Comparison of ENCODE assay signal across 2 cellular contexts in the genomic region with DNA sequence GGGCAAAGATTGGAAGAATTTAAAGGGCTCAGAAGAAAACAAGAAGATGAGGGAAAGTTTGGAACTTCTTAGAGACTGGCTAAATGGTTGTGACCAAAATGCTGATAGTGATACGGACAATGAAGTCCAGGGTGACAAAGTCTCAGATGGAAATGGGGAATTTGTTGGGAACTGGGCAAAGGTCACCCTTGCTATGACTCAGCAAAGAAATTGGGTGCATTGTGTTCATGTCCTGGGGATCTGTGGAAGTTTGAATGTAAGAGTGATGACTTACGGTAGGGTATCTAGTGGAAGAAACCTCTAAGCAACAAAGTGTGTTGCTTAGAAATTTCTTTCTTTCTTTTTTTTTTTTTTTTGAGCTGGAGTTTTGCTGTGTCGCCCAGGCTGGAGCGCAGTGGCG.
TF ChIP-seq lines count a peak whose summit lies in the region.

No MANE protein-coding gene starts in this region.

TF ChIP-seq in WTC11, 78 proteins besides CTCF, POLR2A, EP300 and RAD21:
- TF ChIP-seq TP53 (CRISPR knock-in tag; IDR thresholded peaks at IDR 0.05) (no peak), FOXP1 (CRISPR knock-in tag; IDR thresholded peaks at IDR 0.05; ENCODE audit: borderline replicate concordance) (no peak), TEAD1 (CRISPR knock-in tag; IDR thresholded peaks at IDR 0.05) (no peak), PRRX2 (CRISPR knock-in tag; IDR thresholded peaks at IDR 0.05) (no peak), ESRRA (CRISPR knock-in tag; IDR thresholded peaks at IDR 0.05; ENCODE audit: borderline replicate concordance) (no peak), SMAD4 (CRISPR knock-in tag; IDR thresholded peaks at IDR 0.05) (no peak)
- TF ChIP-seq, protein P1, sequence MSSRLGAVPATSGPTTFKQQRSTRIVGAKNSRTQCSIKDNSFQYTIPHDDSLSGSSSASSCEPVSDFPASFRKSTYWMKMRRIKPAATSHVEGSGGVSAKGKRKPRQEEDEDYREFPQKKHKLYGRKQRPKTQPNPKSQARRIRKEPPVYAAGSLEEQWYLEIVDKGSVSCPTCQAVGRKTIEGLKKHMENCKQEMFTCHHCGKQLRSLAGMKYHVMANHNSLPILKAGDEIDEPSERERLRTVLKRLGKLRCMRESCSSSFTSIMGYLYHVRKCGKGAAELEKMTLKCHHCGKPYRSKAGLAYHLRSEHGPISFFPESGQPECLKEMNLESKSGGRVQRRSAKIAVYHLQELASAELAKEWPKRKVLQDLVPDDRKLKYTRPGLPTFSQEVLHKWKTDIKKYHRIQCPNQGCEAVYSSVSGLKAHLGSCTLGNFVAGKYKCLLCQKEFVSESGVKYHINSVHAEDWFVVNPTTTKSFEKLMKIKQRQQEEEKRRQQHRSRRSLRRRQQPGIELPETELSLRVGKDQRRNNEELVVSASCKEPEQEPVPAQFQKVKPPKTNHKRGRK (CRISPR knock-in tag; IDR thresholded peaks at IDR 0.05; ENCODE audit: borderline replicate concordance) = no peak
- TF ChIP-seq, protein P2, sequence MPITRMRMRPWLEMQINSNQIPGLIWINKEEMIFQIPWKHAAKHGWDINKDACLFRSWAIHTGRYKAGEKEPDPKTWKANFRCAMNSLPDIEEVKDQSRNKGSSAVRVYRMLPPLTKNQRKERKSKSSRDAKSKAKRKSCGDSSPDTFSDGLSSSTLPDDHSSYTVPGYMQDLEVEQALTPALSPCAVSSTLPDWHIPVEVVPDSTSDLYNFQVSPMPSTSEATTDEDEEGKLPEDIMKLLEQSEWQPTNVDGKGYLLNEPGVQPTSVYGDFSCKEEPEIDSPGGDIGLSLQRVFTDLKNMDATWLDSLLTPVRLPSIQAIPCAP (CRISPR knock-in tag; IDR thresholded peaks at IDR 0.05) = no peak
- TF ChIP-seq, protein P3, sequence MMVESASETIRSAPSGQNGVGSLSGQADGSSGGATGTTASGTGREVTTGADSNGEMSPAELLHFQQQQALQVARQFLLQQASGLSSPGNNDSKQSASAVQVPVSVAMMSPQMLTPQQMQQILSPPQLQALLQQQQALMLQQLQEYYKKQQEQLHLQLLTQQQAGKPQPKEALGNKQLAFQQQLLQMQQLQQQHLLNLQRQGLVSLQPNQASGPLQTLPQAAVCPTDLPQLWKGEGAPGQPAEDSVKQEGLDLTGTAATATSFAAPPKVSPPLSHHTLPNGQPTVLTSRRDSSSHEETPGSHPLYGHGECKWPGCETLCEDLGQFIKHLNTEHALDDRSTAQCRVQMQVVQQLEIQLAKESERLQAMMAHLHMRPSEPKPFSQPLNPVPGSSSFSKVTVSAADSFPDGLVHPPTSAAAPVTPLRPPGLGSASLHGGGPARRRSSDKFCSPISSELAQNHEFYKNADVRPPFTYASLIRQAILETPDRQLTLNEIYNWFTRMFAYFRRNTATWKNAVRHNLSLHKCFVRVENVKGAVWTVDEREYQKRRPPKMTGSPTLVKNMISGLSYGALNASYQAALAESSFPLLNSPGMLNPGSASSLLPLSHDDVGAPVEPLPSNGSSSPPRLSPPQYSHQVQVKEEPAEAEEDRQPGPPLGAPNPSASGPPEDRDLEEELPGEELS (CRISPR knock-in tag; IDR thresholded peaks at IDR 0.05) = no peak

TF ChIP-seq in liver, 16 proteins besides CTCF, POLR2A, EP300 and RAD21:
- peak; percentile 74 to 80 for TF ChIP-seq HNF4A (conservative IDR thresholded peaks at IDR 0.05)
- TF ChIP-seq GABPA (IDR thresholded peaks at IDR 0.05 in 1 of 2, conservative IDR thresholded peaks at IDR 0.05 in 1 of 2) = no peak
- TF ChIP-seq TAF1 (conservative IDR thresholded peaks at IDR 0.05) = no peak
- no peak for TF ChIP-seq FOXA2 (IDR thresholded peaks at IDR 0.05)
- peak; percentile 26 for TF ChIP-seq SP1 (IDR thresholded peaks at IDR 0.05)
- no peak for TF ChIP-seq EGR1 (IDR thresholded peaks at IDR 0.05; ENCODE audit: low read depth in 2 of 2)
- no peak for TF ChIP-seq YY1 (IDR thresholded peaks at IDR 0.05)
- TF ChIP-seq, protein P4, sequence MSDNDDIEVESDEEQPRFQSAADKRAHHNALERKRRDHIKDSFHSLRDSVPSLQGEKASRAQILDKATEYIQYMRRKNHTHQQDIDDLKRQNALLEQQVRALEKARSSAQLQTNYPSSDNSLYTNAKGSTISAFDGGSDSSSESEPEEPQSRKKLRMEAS (IDR thresholded peaks at IDR 0.05) = no peak
- TF ChIP-seq, protein P5, sequence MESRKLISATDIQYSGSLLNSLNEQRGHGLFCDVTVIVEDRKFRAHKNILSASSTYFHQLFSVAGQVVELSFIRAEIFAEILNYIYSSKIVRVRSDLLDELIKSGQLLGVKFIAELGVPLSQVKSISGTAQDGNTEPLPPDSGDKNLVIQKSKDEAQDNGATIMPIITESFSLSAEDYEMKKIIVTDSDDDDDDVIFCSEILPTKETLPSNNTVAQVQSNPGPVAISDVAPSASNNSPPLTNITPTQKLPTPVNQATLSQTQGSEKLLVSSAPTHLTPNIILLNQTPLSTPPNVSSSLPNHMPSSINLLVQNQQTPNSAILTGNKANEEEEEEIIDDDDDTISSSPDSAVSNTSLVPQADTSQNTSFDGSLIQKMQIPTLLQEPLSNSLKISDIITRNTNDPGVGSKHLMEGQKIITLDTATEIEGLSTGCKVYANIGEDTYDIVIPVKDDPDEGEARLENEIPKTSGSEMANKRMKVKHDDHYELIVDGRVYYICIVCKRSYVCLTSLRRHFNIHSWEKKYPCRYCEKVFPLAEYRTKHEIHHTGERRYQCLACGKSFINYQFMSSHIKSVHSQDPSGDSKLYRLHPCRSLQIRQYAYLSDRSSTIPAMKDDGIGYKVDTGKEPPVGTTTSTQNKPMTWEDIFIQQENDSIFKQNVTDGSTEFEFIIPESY (IDR thresholded peaks at IDR 0.05) = no peak
- TF ChIP-seq FOXA1 (IDR thresholded peaks at IDR 0.05) = no peak
- TF ChIP-seq RXRA (IDR thresholded peaks at IDR 0.05) = no peak
- no peak for TF ChIP-seq JUND (IDR thresholded peaks at IDR 0.05)
- TF ChIP-seq, protein P6, sequence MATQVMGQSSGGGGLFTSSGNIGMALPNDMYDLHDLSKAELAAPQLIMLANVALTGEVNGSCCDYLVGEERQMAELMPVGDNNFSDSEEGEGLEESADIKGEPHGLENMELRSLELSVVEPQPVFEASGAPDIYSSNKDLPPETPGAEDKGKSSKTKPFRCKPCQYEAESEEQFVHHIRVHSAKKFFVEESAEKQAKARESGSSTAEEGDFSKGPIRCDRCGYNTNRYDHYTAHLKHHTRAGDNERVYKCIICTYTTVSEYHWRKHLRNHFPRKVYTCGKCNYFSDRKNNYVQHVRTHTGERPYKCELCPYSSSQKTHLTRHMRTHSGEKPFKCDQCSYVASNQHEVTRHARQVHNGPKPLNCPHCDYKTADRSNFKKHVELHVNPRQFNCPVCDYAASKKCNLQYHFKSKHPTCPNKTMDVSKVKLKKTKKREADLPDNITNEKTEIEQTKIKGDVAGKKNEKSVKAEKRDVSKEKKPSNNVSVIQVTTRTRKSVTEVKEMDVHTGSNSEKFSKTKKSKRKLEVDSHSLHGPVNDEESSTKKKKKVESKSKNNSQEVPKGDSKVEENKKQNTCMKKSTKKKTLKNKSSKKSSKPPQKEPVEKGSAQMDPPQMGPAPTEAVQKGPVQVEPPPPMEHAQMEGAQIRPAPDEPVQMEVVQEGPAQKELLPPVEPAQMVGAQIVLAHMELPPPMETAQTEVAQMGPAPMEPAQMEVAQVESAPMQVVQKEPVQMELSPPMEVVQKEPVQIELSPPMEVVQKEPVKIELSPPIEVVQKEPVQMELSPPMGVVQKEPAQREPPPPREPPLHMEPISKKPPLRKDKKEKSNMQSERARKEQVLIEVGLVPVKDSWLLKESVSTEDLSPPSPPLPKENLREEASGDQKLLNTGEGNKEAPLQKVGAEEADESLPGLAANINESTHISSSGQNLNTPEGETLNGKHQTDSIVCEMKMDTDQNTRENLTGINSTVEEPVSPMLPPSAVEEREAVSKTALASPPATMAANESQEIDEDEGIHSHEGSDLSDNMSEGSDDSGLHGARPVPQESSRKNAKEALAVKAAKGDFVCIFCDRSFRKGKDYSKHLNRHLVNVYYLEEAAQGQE (IDR thresholded peaks at IDR 0.05) = no peak
- TF ChIP-seq HNF4G (IDR thresholded peaks at IDR 0.05) = peak; percentile 43
- no peak for TF ChIP-seq NR2F2 (IDR thresholded peaks at IDR 0.05)
- TF ChIP-seq, protein P7, sequence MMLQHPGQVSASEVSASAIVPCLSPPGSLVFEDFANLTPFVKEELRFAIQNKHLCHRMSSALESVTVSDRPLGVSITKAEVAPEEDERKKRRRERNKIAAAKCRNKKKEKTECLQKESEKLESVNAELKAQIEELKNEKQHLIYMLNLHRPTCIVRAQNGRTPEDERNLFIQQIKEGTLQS (IDR thresholded peaks at IDR 0.05) = no peak
TF ChIP-seq in liver: peak in this region for 3.
